ENCODE assay signal across 27 cellular contexts in genomic region chr2:180893752-180894151, GRCh38.
"Had no signal": no experiment of that assay in that cellular context is flagged by ENCODE, and none has a peak within 500 bp of the region (broad histone marks: within the 10 kb centered on the region; RNA-seq: fewer than 3 reads in every experiment).

No MANE protein-coding gene starts in this region.

- FAIRE-seq: colon, endometrium, endothelial cell of umbilical vein, frontal cortex had no signal

- H3K36me3 ChIP-seq: colonic mucosa, esophagus muscularis mucosa, esophagus squamous epithelium, gastrocnemius medialis, gastroesophageal sphincter, heart left ventricle, heart right ventricle had no signal

- H3K27ac ChIP-seq: colonic mucosa, coronary artery, dorsolateral prefrontal cortex, epithelial cell of prostate, esophagus muscularis mucosa, esophagus squamous epithelium, foreskin keratinocyte, gastrocnemius medialis, gastroesophageal sphincter, heart left ventricle, heart right ventricle had no signal

- H3K27me3 ChIP-seq: colonic mucosa, esophagus muscularis mucosa, esophagus squamous epithelium, foreskin keratinocyte, gastrocnemius medialis, gastroesophageal sphincter had no signal

- H3K4me1 ChIP-seq: colonic mucosa, esophagus muscularis mucosa, esophagus squamous epithelium, gastrocnemius medialis, gastroesophageal sphincter, heart left ventricle, heart right ventricle had no signal

- DNase-seq: colonic mucosa; cortex of kidney; dermis blood vessel endothelial cell; dorsolateral prefrontal cortex; effector CD4-positive, alpha-beta T cell; effector memory CD4-positive, alpha-beta T cell; effector memory CD8-positive, alpha-beta T cell; endodermal cell; erythroblast; esophagus squamous epithelium; foreskin fibroblast; foreskin keratinocyte; foreskin melanocyte; gastrocnemius medialis; glutamatergic neuron; head of caudate nucleus; heart left ventricle; heart right ventricle had no signal

- ATAC-seq: effector memory CD8-positive, alpha-beta T cell; esophagus mucosa; foreskin keratinocyte; gastrocnemius medialis; gastroesophageal sphincter; heart left ventricle; heart right ventricle had no signal

- H3K9me3 ChIP-seq: colonic mucosa, esophagus muscularis mucosa, esophagus squamous epithelium, gastrocnemius medialis, gastroesophageal sphincter, heart left ventricle, heart right ventricle had no signal

- H3K4me3 ChIP-seq: colonic mucosa, coronary artery, dorsolateral prefrontal cortex, esophagus muscularis mucosa, esophagus squamous epithelium, gastrocnemius medialis, gastroesophageal sphincter, heart left ventricle, heart right ventricle had no signal
